Comparison of ENCODE assay signal across 8 cellular contexts in genomic region chr12:2794736-2795289, GRCh38.
A peak's percentile ranks its signal among the peaks of the same experiment; 100 is the strongest.
DNase-seq lines count a peak whose midpoint lies in the region; ATAC-seq and TF ChIP-seq lines count a peak whose summit lies in the region.

FKBP4 (plus strand) TSS chr12:2794970; CDS start chr12:2795140, 170 bp downstream.

- DNase-seq in DMS 273 treated with DMSO at 0.1 percent for 48 hours (lab: John Stamatoyannopoulos, UW) (peak; percentile 30), activated T-cell treated with anti-CD3 and anti-CD28 coated beads for 48 hours (ENCODE audit: low read depth) (peak; percentile 86), epithelial cell of prostate (ENCODE audit: low read depth, low spot score) (peak; percentile 62)
- DNase-seq in stimulated activated CD8-positive, alpha-beta memory T cell treated with anti-CD3 and anti-CD28 coated beads, Interleukin-4, amount 100 ng/mL, for 48 hours, result peak; percentile 92

- H3F3A ChIP-seq in OCI-LY1 (ENCODE audit: insufficient read depth, low read length), result no peaks in the 10 kb centered on the region

- H3K9me3 ChIP-seq in HUES48 (ENCODE audit: control insufficient read depth, insufficient read depth, low read length) (no peaks in the 10 kb centered on the region), OCI-LY1 (ENCODE audit: low read length) (no peaks in the 10 kb centered on the region), mucosa of rectum (ENCODE audit: control insufficient read depth in 2 of 2, low read length in 2 of 2) (no peaks in the 10 kb centered on the region)

- no peaks in the 10 kb centered on the region for H4K20me1 ChIP-seq in OCI-LY1 (ENCODE audit: insufficient read depth, low read length)

- H3K27me3 ChIP-seq in HUES48 (ENCODE audit: control insufficient read depth, insufficient read depth, low read length) (peaks cover 13% of the 10 kb centered on the region), OCI-LY1 (ENCODE audit: insufficient read depth, low read length) (no peaks in the 10 kb centered on the region; the same call in 1 of the 2 replicates), mucosa of rectum (ENCODE audit: control insufficient read depth in 2 of 2, insufficient read depth in 2 of 2, low read length in 2 of 2) (no peaks in the 10 kb centered on the region)

- H3K4me2 ChIP-seq in OCI-LY1 (ENCODE audit: low read length), result peak within 1 kb of the TSS; percentile 80

- peaks cover 12% of the 10 kb centered on the region for H3K79me2 ChIP-seq in OCI-LY1 (ENCODE audit: insufficient read depth, low read length)

- H3K27ac ChIP-seq in HUES48 (ENCODE audit: low read depth, low read length) (peak within 1 kb of the TSS; percentile 72), OCI-LY1 (ENCODE audit: low read depth, low read length, poor library complexity, severe bottlenecking) (no peak within 1 kb of the TSS), epithelial cell of prostate (peak within 1 kb of the TSS; percentile 57), mucosa of rectum (ENCODE audit: low read depth in 2 of 2, low read length in 2 of 2) (peak within 1 kb of the TSS; percentile 68 to 73)

- H3K9ac ChIP-seq in HUES48 (ENCODE audit: low read depth, low read length) (peak within 1 kb of the TSS; percentile 75), OCI-LY1 (ENCODE audit: low read length) (peak within 1 kb of the TSS; percentile 83), mucosa of rectum (ENCODE audit: low read depth in 1 of 2, low read length in 2 of 2) (peak within 1 kb of the TSS; percentile 81 to 85)

- ATAC-seq in GM21423 (IDR thresholded peaks at IDR 0.05; ENCODE audit: unreplicated experiment), result peak; percentile 75

- H3K4me1 ChIP-seq in HUES48 (ENCODE audit: control insufficient read depth, insufficient read depth, low read length), result peaks cover 3% of the 10 kb centered on the region; the same call in 1 of the 2 replicates
- peaks cover 23% of the 10 kb centered on the region for H3K4me1 ChIP-seq in OCI-LY1 (ENCODE audit: insufficient read depth, low read length, severe bottlenecking)
- H3K4me1 ChIP-seq in mucosa of rectum (ENCODE audit: control insufficient read depth in 2 of 2, insufficient read depth in 2 of 2, low read length in 2 of 2), result peaks cover 16 to 18% of the 10 kb centered on the region in 2 donors

- H3K4me3 ChIP-seq in HUES48 (ENCODE audit: low read depth, low read length) (peak within 1 kb of the TSS; percentile 84), OCI-LY1 (ENCODE audit: low read depth, low read length, poor library complexity, severe bottlenecking) (peak within 1 kb of the TSS; percentile 83), mucosa of rectum (ENCODE audit: low read length in 2 of 2) (peak within 1 kb of the TSS; percentile 68 to 91)

- TF ChIP-seq CTCF in OCI-LY1 (IDR thresholded peaks at IDR 0.05; ENCODE audit: low read length), result no peak

- no peaks in the 10 kb centered on the region for H3K9me2 ChIP-seq in OCI-LY1 (ENCODE audit: low read depth, low read length)

- peaks cover 36% of the 10 kb centered on the region for H3K36me3 ChIP-seq in HUES48 (ENCODE audit: control insufficient read depth, insufficient read depth, low read length)
- peaks cover 34% of the 10 kb centered on the region for H3K36me3 ChIP-seq in OCI-LY1 (ENCODE audit: insufficient read depth, low read length)
- H3K36me3 ChIP-seq in mucosa of rectum (ENCODE audit: control insufficient read depth in 2 of 2, insufficient read depth in 2 of 2, low read length in 2 of 2), result peaks cover 24 to 29% of the 10 kb centered on the region in 2 donors

- no peak within 1 kb of the TSS for H2AFZ ChIP-seq in OCI-LY1 (ENCODE audit: low read length)

Comparison
In these comparisons a context has a peak if more than half of its experiments do, and no peak if none do; other contexts are left out.
1. DNase-seq: peak in every context shown above with its lines; median percentile 92 in stimulated activated CD8-positive, alpha-beta memory T cell treated with anti-CD3 and anti-CD28 coated beads, Interleukin-4, amount 100 ng/mL, for 48 hours; 86 in activated T-cell treated with anti-CD3 and anti-CD28 coated beads for 48 hours; 62 in epithelial cell of prostate; 30 in DMS 273 treated with DMSO at 0.1 percent for 48 hours.